1 cellular context compared by ENCODE assay signal in the genomic region with DNA sequence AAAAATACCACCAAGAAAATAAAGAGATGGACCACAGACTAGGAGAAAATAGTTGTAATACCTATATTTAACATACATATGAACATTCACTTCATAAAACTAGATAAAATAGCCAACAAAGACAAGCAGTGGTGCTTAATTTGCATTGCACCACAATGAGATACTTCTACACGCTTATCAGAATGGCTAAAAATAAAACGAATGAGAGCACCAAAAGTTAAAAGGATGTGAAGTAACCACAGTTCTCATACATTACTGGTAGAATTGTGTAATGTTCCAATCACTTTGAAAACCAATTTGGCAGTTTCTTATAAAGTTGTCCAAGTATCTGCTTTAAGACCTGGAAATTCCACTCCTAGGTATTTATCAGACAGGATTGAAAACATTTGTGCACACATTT.
TF ChIP-seq lines count a peak whose summit lies in the region.

No MANE protein-coding gene starts in this region.

TF ChIP-seq in GM12878, 131 proteins besides CTCF, POLR2A, EP300 and RAD21 (continued from another document):
- TF ChIP-seq RUNX3 (IDR thresholded peaks at IDR 0.05; ENCODE audit: low read length) (peak; percentile 80), NBN (IDR thresholded peaks at IDR 0.05) (no peak), MEF2A (IDR thresholded peaks at IDR 0.05; ENCODE audit: insufficient read depth, low read depth, low read length) (peak; percentile 75)
- TF ChIP-seq, protein P1, sequence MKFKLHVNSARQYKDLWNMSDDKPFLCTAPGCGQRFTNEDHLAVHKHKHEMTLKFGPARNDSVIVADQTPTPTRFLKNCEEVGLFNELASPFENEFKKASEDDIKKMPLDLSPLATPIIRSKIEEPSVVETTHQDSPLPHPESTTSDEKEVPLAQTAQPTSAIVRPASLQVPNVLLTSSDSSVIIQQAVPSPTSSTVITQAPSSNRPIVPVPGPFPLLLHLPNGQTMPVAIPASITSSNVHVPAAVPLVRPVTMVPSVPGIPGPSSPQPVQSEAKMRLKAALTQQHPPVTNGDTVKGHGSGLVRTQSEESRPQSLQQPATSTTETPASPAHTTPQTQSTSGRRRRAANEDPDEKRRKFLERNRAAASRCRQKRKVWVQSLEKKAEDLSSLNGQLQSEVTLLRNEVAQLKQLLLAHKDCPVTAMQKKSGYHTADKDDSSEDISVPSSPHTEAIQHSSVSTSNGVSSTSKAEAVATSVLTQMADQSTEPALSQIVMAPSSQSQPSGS (IDR thresholded peaks at IDR 0.05; ENCODE audit: low read length), result peak; percentile 40; the same call in 1 of the 2 replicates
TF ChIP-seq in GM12878: peak in this region for 5.
